22 cellular contexts compared by ENCODE assay signal in the genomic region with DNA sequence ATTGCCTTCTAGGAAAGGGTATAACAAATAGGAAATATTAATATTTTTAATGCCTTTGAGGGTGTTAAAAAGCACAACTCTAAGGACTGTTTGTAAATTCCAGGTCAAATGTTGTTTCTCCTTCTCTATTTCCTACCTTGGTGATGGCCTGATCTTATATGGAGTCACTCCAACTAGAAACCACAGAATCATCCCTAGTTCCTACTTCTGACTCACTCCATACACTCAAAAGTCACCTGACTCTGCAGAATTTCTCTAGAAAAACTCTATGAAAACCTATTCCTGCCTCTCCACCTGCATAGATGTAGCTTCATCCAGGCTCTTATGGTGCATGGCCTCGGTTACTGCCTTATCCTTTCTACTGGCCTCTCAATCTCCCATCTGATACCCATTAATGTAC. TPM values are rescaled to one million over a fixed set of nuclear protein-coding genes. Genes with fewer than 3 reads are reported as not detected.
DNase-seq lines count a peak whose midpoint lies in the region; ATAC-seq and TF ChIP-seq lines count a peak whose summit lies in the region.
"Had no signal": no experiment of that assay in that cellular context is flagged by ENCODE, and none has a peak within 500 bp of the region (broad histone marks: within the 10 kb centered on the region; RNA-seq: fewer than 3 reads in every experiment).

No MANE protein-coding gene starts in this region.

- H3K27ac Mint-ChIP-seq in natural killer cell treated with Interleukin-12 subunit alpha and Interleukin-12 subunit beta and Interleukin-15 and Interleukin-18, amount 100 ng/mL, for 72 hours = no peak overlapping the region
- H3K27ac Mint-ChIP-seq: activated CD4-positive, alpha-beta T cell treated with anti-CD3 and anti-CD28 coated beads, Interleukin-2, amount 10 ng/mL, durations not matched to agents 7 days and 5 days; activated naive CD4-positive, alpha-beta T cell treated with anti-CD3 and anti-CD28 coated beads, Interleukin-2, amount 10 ng/mL, durations not matched to agents 7 days and 5 days; CD4-positive, alpha-beta T cell had no signal

- H3K4me1 ChIP-seq in ACC112 (ENCODE audit: control insufficient read depth, insufficient read depth, low read length, unreplicated experiment) (peaks cover 40% of the 10 kb centered on the region), ascending aorta (peaks cover 9 to 34% of the 10 kb centered on the region in 2 donors), left ventricle myocardium inferior (peaks cover 9% of the 10 kb centered on the region), heart right ventricle (peaks cover 0 to 30% (median 5%) of the 10 kb centered on the region in 9 donors)
- H3K4me1 ChIP-seq: A549, uterus had no signal

- 92 to 97% methylated on average over 1 of the region's 1 CpG for WGBS in heart right ventricle, 2 donors

- H3K4me3 ChIP-seq in ACC112 (ENCODE audit: low read depth, low read length) (no peak overlapping the region), ascending aorta (no peak overlapping the region), left ventricle myocardium inferior (no peak overlapping the region), heart right ventricle (no peak overlapping the region)
- H3K4me3 ChIP-seq: A549, GM12878, stomach, uterus had no signal

- TF ChIP-seq CTCF in ascending aorta (IDR thresholded peaks at IDR 0.05) = no peak
- TF ChIP-seq CTCF in left ventricle myocardium inferior (IDR thresholded peaks at IDR 0.05; ENCODE audit: borderline replicate concordance) = no peak
- TF ChIP-seq CTCF in heart right ventricle (IDR thresholded peaks at IDR 0.05) = no peak

- H3K4me1 Mint-ChIP-seq in natural killer cell treated with Interleukin-12 subunit alpha and Interleukin-12 subunit beta and Interleukin-15 and Interleukin-18, amount 100 ng/mL, for 72 hours (ENCODE audit: low read depth in 2 of 2) = no peaks in the 10 kb centered on the region
- H3K4me1 Mint-ChIP-seq: activated CD4-positive, alpha-beta T cell treated with anti-CD3 and anti-CD28 coated beads, Interleukin-2, amount 10 ng/mL, durations not matched to agents 7 days and 5 days; activated naive CD4-positive, alpha-beta T cell treated with anti-CD3 and anti-CD28 coated beads, Interleukin-2, amount 10 ng/mL, durations not matched to agents 7 days and 5 days; neural crest cell had no signal

- H2AFZ ChIP-seq in ACC112 (ENCODE audit: low read length, unreplicated experiment) = no peak overlapping the region

- H3K9me3 ChIP-seq in ascending aorta (no peaks in the 10 kb centered on the region), left ventricle myocardium inferior (replicated peaks) (peaks cover 4% of the 10 kb centered on the region), heart right ventricle (peaks cover 0 to 5% (median 0%) of the 10 kb centered on the region in 11 donors)
- H3K9me3 ChIP-seq: A549, stomach, uterus had no signal

- H3K27me3 ChIP-seq in ACC112 (ENCODE audit: insufficient read depth, low read length) (no peaks in the 10 kb centered on the region), ascending aorta (no peaks in the 10 kb centered on the region), left ventricle myocardium inferior (ENCODE audit: low read depth) (no peaks in the 10 kb centered on the region), heart right ventricle (no peaks in the 10 kb centered on the region)
- H3K27me3 ChIP-seq: stomach, uterus had no signal

- no peaks in the 10 kb centered on the region for H3K36me3 Mint-ChIP-seq in natural killer cell treated with Interleukin-12 subunit alpha and Interleukin-12 subunit beta and Interleukin-15 and Interleukin-18, amount 100 ng/mL, for 72 hours
- H3K36me3 Mint-ChIP-seq: activated naive CD4-positive, alpha-beta T cell treated with anti-CD3 and anti-CD28 coated beads, Interleukin-2, amount 10 ng/mL, durations not matched to agents 7 days and 5 days had no signal

- H3K9me3 Mint-ChIP-seq in natural killer cell treated with Interleukin-12 subunit alpha and Interleukin-12 subunit beta and Interleukin-15 and Interleukin-18, amount 100 ng/mL, for 72 hours = no peaks in the 10 kb centered on the region
- H3K9me3 Mint-ChIP-seq: activated CD4-positive, alpha-beta T cell treated with anti-CD3 and anti-CD28 coated beads, Interleukin-2, amount 10 ng/mL, durations not matched to agents 7 days and 5 days; activated naive CD4-positive, alpha-beta T cell treated with anti-CD3 and anti-CD28 coated beads, Interleukin-2, amount 10 ng/mL, durations not matched to agents 7 days and 5 days; CD4-positive, alpha-beta T cell; neural crest cell had no signal

- H3K27ac ChIP-seq in ACC112 (ENCODE audit: low read depth, low read length) = peak overlapping the region; percentile 81
- H3K27ac ChIP-seq in ascending aorta = peak overlapping the region; percentile 87 to 91
- H3K27ac ChIP-seq in left ventricle myocardium inferior (replicated peaks) = no peak overlapping the region
- H3K27ac ChIP-seq in heart right ventricle = no peak overlapping the region
- H3K27ac ChIP-seq: A549, stomach, uterus had no signal

- no peak overlapping the region for H3K4me3 Mint-ChIP-seq in natural killer cell treated with Interleukin-12 subunit alpha and Interleukin-12 subunit beta and Interleukin-15 and Interleukin-18, amount 100 ng/mL, for 72 hours
- H3K4me3 Mint-ChIP-seq: activated CD4-positive, alpha-beta T cell treated with anti-CD3 and anti-CD28 coated beads, Interleukin-2, amount 10 ng/mL, durations not matched to agents 7 days and 5 days; activated naive CD4-positive, alpha-beta T cell treated with anti-CD3 and anti-CD28 coated beads, Interleukin-2, amount 10 ng/mL, durations not matched to agents 7 days and 5 days; CD4-positive, alpha-beta T cell; neural crest cell had no signal

- H3K79me2 ChIP-seq in ACC112 (ENCODE audit: control insufficient read depth, insufficient read depth, low read length, unreplicated experiment) = no peaks in the 10 kb centered on the region

- intact Hi-C loops in ascending aorta (cut with DNase I) (no loop called here), left ventricle myocardium inferior (cut with micrococcal nuclease) (no loop called here), heart right ventricle (cut with DNase I) (no loop called here)

- ATAC-seq in heart right ventricle = no peak
- no peak for ATAC-seq in natural killer cell treated with Interleukin-12 subunit alpha and Interleukin-12 subunit beta and Interleukin-15 and Interleukin-18, amount 100 ng/mL, for 72 hours
- ATAC-seq: A549, GM12878 had no signal

- H3K36me3 ChIP-seq in ACC112 (ENCODE audit: insufficient read depth, low read length) (no peaks in the 10 kb centered on the region), ascending aorta (no peaks in the 10 kb centered on the region), left ventricle myocardium inferior (no peaks in the 10 kb centered on the region), heart right ventricle (no peaks in the 10 kb centered on the region)
- H3K36me3 ChIP-seq: stomach, uterus had no signal

- H3K27me3 Mint-ChIP-seq in natural killer cell treated with Interleukin-12 subunit alpha and Interleukin-12 subunit beta and Interleukin-15 and Interleukin-18, amount 100 ng/mL, for 72 hours = peaks cover 2 to 6% of the 10 kb centered on the region in 2 donors
- H3K27me3 Mint-ChIP-seq: activated CD4-positive, alpha-beta T cell treated with anti-CD3 and anti-CD28 coated beads, Interleukin-2, amount 10 ng/mL, durations not matched to agents 7 days and 5 days; activated naive CD4-positive, alpha-beta T cell treated with anti-CD3 and anti-CD28 coated beads, Interleukin-2, amount 10 ng/mL, durations not matched to agents 7 days and 5 days had no signal

- DNase-seq in HT1080 (ENCODE audit: low read depth) = peak; percentile 81
- no peak for DNase-seq in ascending aorta (ENCODE audit: low spot score in 2 of 2)
- peak; percentile 48 for DNase-seq in glomerular visceral epithelial cell (ENCODE audit: extremely low spot score)
- DNase-seq in left ventricle myocardium inferior = no peak
- DNase-seq in heart right ventricle = no peak
- DNase-seq in natural killer cell treated with Interleukin-12 subunit alpha and Interleukin-12 subunit beta and Interleukin-15 and Interleukin-18, amount 100 ng/mL, for 72 hours (ENCODE audit: low spot score) = no peak
- DNase-seq in NCI-H748 (lab: John Stamatoyannopoulos, UW; ENCODE audit: unreplicated experiment) = no peak
- DNase-seq: activated CD4-positive, alpha-beta T cell treated with anti-CD3 and anti-CD28 coated beads, Interleukin-2, amount 10 ng/mL, durations not matched to agents 7 days and 5 days; activated naive CD4-positive, alpha-beta T cell treated with anti-CD3 and anti-CD28 coated beads, Interleukin-2, amount 10 ng/mL, durations not matched to agents 7 days and 5 days; activated T-cell treated with anti-CD3 and anti-CD28 coated beads for 4 hours; CD4-positive, alpha-beta T cell; effector CD8-positive, alpha-beta T cell; foreskin melanocyte; NCI-H446 treated with DMSO at 0.1 percent for 48 hours; retina; stimulated activated CD4-positive, alpha-beta T cell treated with anti-CD3 and anti-CD28 coated beads, Interleukin-15, amount 100 ng/mL, for 24 hours; stomach had no signal

RNA-seq across cellular contexts. Expression of gene RGS4, which starts 14.5 kb away (rescaled TPM):
- 150 and 167 TPM in 2 replicates for total RNA-seq in HT1080 (2014; rRNA removed; shearing (Covaris generic))
- polyA plus RNA-seq in HT1080 (2015; cell fraction: cytosol; rRNA removed) = 226 and 295 TPM in 2 replicates
- 277 and 305 TPM in 2 replicates for polyA plus RNA-seq in HT1080 (2015; cell fraction: nucleus; rRNA removed)
- total RNA-seq in ascending aorta (57.5 TPM), left ventricle myocardium inferior (3.2 TPM), heart right ventricle (1 to 10 TPM in 8 of 10 donors, under 1 TPM in 2; 0.72 to 7.6 (median 2.0) TPM)
- 1 to 10 TPM in 1 of 2 donors, under 1 TPM in 1; 0.80 to 1.2 TPM for polyA plus RNA-seq in heart right ventricle
- not detected for total RNA-seq in natural killer cell treated with Interleukin-12 subunit alpha and Interleukin-12 subunit beta and Interleukin-15 and Interleukin-18, amount 100 ng/mL, for 72 hours
- total RNA-seq: activated CD4-positive, alpha-beta T cell treated with anti-CD3 and anti-CD28 coated beads, Interleukin-2, amount 10 ng/mL, durations not matched to agents 7 days and 5 days; CD4-positive, alpha-beta T cell; GM12878 had no signal

Comparison
In these comparisons a context has a peak if more than half of its experiments do, and no peak if none do; other contexts are left out.
1. H3K27ac ChIP-seq: peak in ACC112 (single experiment) and ascending aorta (2 of 2); none in left ventricle myocardium inferior (single experiment) and heart right ventricle (0 of 10).
2. DNase-seq: peak in HT1080 (single experiment) and glomerular visceral epithelial cell (single experiment); none in ascending aorta (0 of 2), left ventricle myocardium inferior (single experiment), heart right ventricle (0 of 2), natural killer cell treated with Interleukin-12 subunit alpha and Interleukin-12 subunit beta and Interleukin-15 and Interleukin-18, amount 100 ng/mL, for 72 hours (single experiment) and NCI-H748 (single experiment).